17 cellular contexts compared by ENCODE assay signal in the genomic region with DNA sequence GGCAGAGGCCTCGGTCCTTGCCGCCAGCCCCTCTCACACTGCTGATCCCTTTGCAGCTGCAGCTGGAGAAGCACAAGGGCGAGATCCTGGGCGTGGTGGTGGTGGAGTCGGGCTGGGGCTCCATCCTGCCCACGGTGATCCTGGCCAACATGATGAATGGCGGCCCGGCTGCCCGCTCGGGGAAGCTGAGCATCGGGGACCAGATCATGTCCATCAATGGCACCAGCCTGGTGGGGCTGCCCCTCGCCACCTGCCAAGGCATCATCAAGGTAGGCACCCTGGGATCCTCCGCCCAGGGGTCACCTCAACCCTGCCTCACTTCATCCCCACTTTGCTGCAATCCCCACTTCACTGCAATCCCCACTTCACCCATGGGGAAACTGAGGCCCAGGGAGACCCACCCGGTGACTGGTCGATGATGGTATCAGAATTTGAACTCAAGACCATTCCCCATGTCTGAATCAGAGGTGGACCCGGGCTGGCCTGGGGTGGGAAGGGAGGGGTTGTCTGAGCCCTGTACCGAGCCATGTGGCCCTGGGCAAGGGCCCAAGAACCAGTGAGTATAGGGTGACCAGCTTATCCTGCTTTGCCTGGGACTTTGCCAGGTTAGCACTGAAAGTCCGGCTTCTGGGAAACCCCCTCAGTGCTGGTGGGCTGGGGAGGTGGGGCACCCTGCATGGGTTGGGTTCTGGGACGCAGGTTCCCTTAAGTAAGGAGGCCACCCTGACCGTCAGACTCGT.
DNase-seq lines count a peak whose midpoint lies in the region; ATAC-seq, FAIRE-seq and TF ChIP-seq lines count a peak whose summit lies in the region.
"Had no signal": no experiment of that assay in that cellular context is flagged by ENCODE, and none has a peak within 500 bp of the region (broad histone marks: within the 10 kb centered on the region; RNA-seq: fewer than 3 reads in every experiment).

No MANE protein-coding gene starts in this region.

- H2AFZ ChIP-seq in GM23248: no peak overlapping the region

- no peak for FAIRE-seq in kidney (lab: Jason Lieb, UNC)
- FAIRE-seq: A204.1, D721Med, G401.6, GM12891, GM19239 had no signal

- no peaks in the 10 kb centered on the region for H3K9me2 ChIP-seq in GM23248 (ENCODE audit: insufficient read depth)

- no peak for TF ChIP-seq CTCF in RWPE2 (IDR thresholded peaks at IDR 0.05; ENCODE audit: poor library complexity, severe bottlenecking)
- TF ChIP-seq CTCF in kidney (IDR thresholded peaks at IDR 0.05; ENCODE audit: borderline replicate concordance, extremely low read depth, insufficient read depth): no peak
- no peak for TF ChIP-seq CTCF in spleen (IDR thresholded peaks at IDR 0.05 in 8 of 11, conservative IDR thresholded peaks at IDR 0.05 in 3 of 11)

- DNase-seq in GM23248 (peak; percentile 12), RWPE2 (ENCODE audit: low spot score) (peak; percentile 68), kidney (peak; percentile 55), spleen (peak; percentile 68)
- no peak for DNase-seq in effector memory CD4-positive, alpha-beta T cell
- DNase-seq: ACHN; BE2C; C1 segment of cervical spinal cord; CD4-positive, CD25-positive, alpha-beta regulatory T cell; COR-L47 had no signal

- H3K4me3 ChIP-seq in GM23248 (no peak overlapping the region), RWPE2 (ENCODE audit: severe bottlenecking) (no peak overlapping the region), kidney (ENCODE audit: low read length in 2 of 2) (no peak overlapping the region), spleen (no peak overlapping the region)
- no peak overlapping the region for H3K4me3 ChIP-seq in effector memory CD4-positive, alpha-beta T cell (ENCODE audit: insufficient read depth, low read depth, low read length, poor library complexity, severe bottlenecking)
- H3K4me3 ChIP-seq: HAP-1 had no signal

- no peaks in the 10 kb centered on the region for H4K20me1 ChIP-seq in GM23248 (ENCODE audit: insufficient read depth)

- in situ Hi-C loops in GM23248 (cut with MboI): no loop called here

- H3K4me2 ChIP-seq in GM23248 (ENCODE audit: unreplicated experiment): no peak overlapping the region

- H3K4me1 ChIP-seq in GM23248 (ENCODE audit: insufficient read depth) (no peaks in the 10 kb centered on the region), RWPE2 (ENCODE audit: insufficient read depth, poor library complexity, severe bottlenecking) (no peaks in the 10 kb centered on the region), kidney (ENCODE audit: control insufficient read depth in 1 of 2, insufficient read depth in 1 of 2, low read depth in 1 of 2, low read length in 2 of 2) (no peaks in the 10 kb centered on the region), spleen (peaks cover 0 to 12% (median 11%) of the 10 kb centered on the region in 6 donors)
- H3K4me1 ChIP-seq in effector memory CD4-positive, alpha-beta T cell (ENCODE audit: control insufficient read depth, insufficient read depth, low read length, poor library complexity, severe bottlenecking): no peaks in the 10 kb centered on the region
- H3K4me1 ChIP-seq: BE2C had no signal

- TF ChIP-seq POLR2A in spleen (IDR thresholded peaks at IDR 0.05): no peak

- intact Hi-C loops in kidney (cut with DNase I): no loop called here
- intact Hi-C loops in spleen (cut with DNase I; ENCODE audit: low total_unique reads): no loop called here

- H3F3A ChIP-seq in GM23248 (ENCODE audit: insufficient read depth): no peaks in the 10 kb centered on the region

- WGBS in GM23248 (ENCODE audit: low coverage in 1 of 2, low lambda C conversion rate in 2 of 2, missing lambda C conversion rate in 2 of 2), 2 experiments: 77 to 78% methylated on average over 19 to 21 of the region's 21 CpGs
- 82 to 92% (median 87%) methylated on average over 17 to 21 of the region's 21 CpGs for WGBS in spleen, 5 donors

- H3K9ac ChIP-seq in GM23248 (no peak overlapping the region), kidney (ENCODE audit: low read length in 2 of 2) (no peak overlapping the region)

- H3K36me3 ChIP-seq in GM23248 (ENCODE audit: low read depth) (no peaks in the 10 kb centered on the region), RWPE2 (ENCODE audit: low read depth) (peaks cover 4% of the 10 kb centered on the region; the same call in 1 of the 2 replicates), kidney (ENCODE audit: control insufficient read depth in 1 of 2, insufficient read depth in 2 of 2, low read length in 2 of 2) (no peaks in the 10 kb centered on the region), spleen (peaks cover 0 to 35% (median 0%) of the 10 kb centered on the region in 6 donors)
- peaks cover 14% of the 10 kb centered on the region for H3K36me3 ChIP-seq in effector memory CD4-positive, alpha-beta T cell (ENCODE audit: control insufficient read depth, insufficient read depth, low read length)
- H3K36me3 ChIP-seq: HAP-1 had no signal

- no peaks in the 10 kb centered on the region for H3K9me3 ChIP-seq in GM23248 (ENCODE audit: low read depth)
- no peaks in the 10 kb centered on the region for H3K9me3 ChIP-seq in RWPE2 (ENCODE audit: severe bottlenecking)
- H3K9me3 ChIP-seq in kidney (ENCODE audit: control insufficient read depth in 1 of 2, low read length in 2 of 2): no peaks in the 10 kb centered on the region
- no peaks in the 10 kb centered on the region for H3K9me3 ChIP-seq in spleen
- H3K9me3 ChIP-seq in effector memory CD4-positive, alpha-beta T cell (ENCODE audit: control insufficient read depth, low read length): no peaks in the 10 kb centered on the region
- H3K9me3 ChIP-seq: BE2C, HAP-1 had no signal

- H3K79me2 ChIP-seq in GM23248 (ENCODE audit: insufficient read depth): no peaks in the 10 kb centered on the region

- ATAC-seq in RWPE2 (ENCODE audit: low read depth) (no peak), HG03520 (IDR thresholded peaks at IDR 0.05; ENCODE audit: unreplicated experiment) (no peak)

- H3K27ac ChIP-seq in GM23248: no peak overlapping the region
- no peak overlapping the region for H3K27ac ChIP-seq in RWPE2 (ENCODE audit: poor library complexity, severe bottlenecking)
- no peak overlapping the region for H3K27ac ChIP-seq in kidney (ENCODE audit: low read depth in 2 of 2, low read length in 2 of 2)
- H3K27ac ChIP-seq in spleen: no peak overlapping the region
- no peak overlapping the region for H3K27ac ChIP-seq in effector memory CD4-positive, alpha-beta T cell (ENCODE audit: insufficient read depth, low read length, poor library complexity, severe bottlenecking)

- no peaks in the 10 kb centered on the region; the same call in 1 of the 2 replicates for H3K27me3 ChIP-seq in GM23248 (replicated peaks; ENCODE audit: insufficient read depth)
- no peaks in the 10 kb centered on the region for H3K27me3 ChIP-seq in RWPE2 (ENCODE audit: insufficient read depth, poor library complexity, severe bottlenecking)
- H3K27me3 ChIP-seq in spleen (replicated peaks in 1 of 7): peaks cover 0 to 23% (median 0%) of the 10 kb centered on the region in 7 donors
- no peaks in the 10 kb centered on the region for H3K27me3 ChIP-seq in effector memory CD4-positive, alpha-beta T cell (replicated peaks; ENCODE audit: control insufficient read depth, insufficient read depth, low read length, poor library complexity, severe bottlenecking)
- H3K27me3 ChIP-seq: BE2C had no signal

Comparison
In these comparisons a context has a peak if more than half of its experiments do, and no peak if none do; other contexts are left out.
1. DNase-seq: peak in GM23248 (single experiment), RWPE2 (single experiment), kidney (single experiment) and spleen (single experiment); none in effector memory CD4-positive, alpha-beta T cell (0 of 3).